ENCODE assay signal across 22 cellular contexts in genomic region chr9:2740616-2741015, GRCh38. TPM values are rescaled to one million over a fixed set of nuclear protein-coding genes. Genes with fewer than 3 reads are reported as not detected.
"Had no signal": no experiment of that assay in that cellular context is flagged by ENCODE, and none has a peak within 500 bp of the region (broad histone marks: within the 10 kb centered on the region; RNA-seq: fewer than 3 reads in every experiment).

No MANE protein-coding gene starts in this region.

- H3K4me2 ChIP-seq: smooth muscle cell had no signal

- H3K36me3 Mint-ChIP-seq: stimulated activated effector memory CD8-positive, alpha-beta T cell treated with anti-CD3 and anti-CD28 coated beads, Interleukin-12 subunit alpha, Interleukin-12 subunit beta, amount 100 ng/mL, for 72 hours had no signal

- H3K4me1 Mint-ChIP-seq: activated CD4-positive, alpha-beta T cell treated with anti-CD3 and anti-CD28 coated beads for 36 hours; activated naive CD8-positive, alpha-beta T cell treated with anti-CD3 and anti-CD28 coated beads, Interleukin-2, amount 50 U/mL, for 24 hours; memory B cell; stimulated activated effector memory CD8-positive, alpha-beta T cell treated with anti-CD3 and anti-CD28 coated beads, Interleukin-12 subunit alpha, Interleukin-12 subunit beta, amount 100 ng/mL, for 72 hours had no signal

- H3K27ac ChIP-seq: heart right ventricle, left lung, tibial artery, uterus, VCaP had no signal

- H3K4me3 ChIP-seq: heart right ventricle, left lung, smooth muscle cell, tibial artery, uterus had no signal

- H3K9me3 ChIP-seq: heart right ventricle, left lung, tibial artery, uterus had no signal

- DNase-seq: activated CD4-positive, alpha-beta T cell treated with anti-CD3 and anti-CD28 coated beads for 36 hours; activated CD8-positive, alpha-beta T cell treated with anti-CD3 and anti-CD28 coated beads, Interleukin-2, amount 10 ng/mL, durations not matched to agents 7 days and 5 days; activated naive CD4-positive, alpha-beta T cell treated with Interleukin-2 at 50 U/mL for 16 hours; activated naive CD8-positive, alpha-beta T cell treated with anti-CD3 and anti-CD28 coated beads, Interleukin-2, amount 50 U/mL, for 24 hours; heart right ventricle; left lung; occipital lobe; right cardiac atrium; T-helper 9 cell; tibial artery; uterus had no signal

- FAIRE-seq: endometrium, frontal cortex, keratinocyte had no signal

- H3K36me3 ChIP-seq: heart right ventricle, uterus had no signal

- H3K27me3 ChIP-seq: heart right ventricle, left lung, tibial artery, uterus had no signal

- ATAC-seq: activated CD4-positive, alpha-beta T cell treated with anti-CD3 and anti-CD28 coated beads for 36 hours; activated CD8-positive, alpha-beta T cell treated with anti-CD3 and anti-CD28 coated beads, Interleukin-2, amount 10 ng/mL, durations not matched to agents 7 days and 5 days; activated naive CD8-positive, alpha-beta T cell treated with anti-CD3 and anti-CD28 coated beads, Interleukin-2, amount 50 U/mL, for 24 hours; esophagus mucosa; left lung; right cardiac atrium; stimulated activated effector memory CD8-positive, alpha-beta T cell treated with anti-CD3 and anti-CD28 coated beads, Interleukin-12 subunit alpha, Interleukin-12 subunit beta, amount 100 ng/mL, for 72 hours had no signal

- H3K4me3 Mint-ChIP-seq: activated CD4-positive, alpha-beta T cell treated with anti-CD3 and anti-CD28 coated beads for 36 hours; activated CD8-positive, alpha-beta T cell treated with anti-CD3 and anti-CD28 coated beads, Interleukin-2, amount 10 ng/mL, durations not matched to agents 7 days and 5 days; activated naive CD8-positive, alpha-beta T cell treated with anti-CD3 and anti-CD28 coated beads, Interleukin-2, amount 50 U/mL, for 24 hours; memory B cell; nephron; stimulated activated effector memory CD8-positive, alpha-beta T cell treated with anti-CD3 and anti-CD28 coated beads, Interleukin-12 subunit alpha, Interleukin-12 subunit beta, amount 100 ng/mL, for 72 hours had no signal

- H3K27me3 Mint-ChIP-seq: activated CD4-positive, alpha-beta T cell treated with anti-CD3 and anti-CD28 coated beads for 36 hours; activated naive CD8-positive, alpha-beta T cell treated with anti-CD3 and anti-CD28 coated beads, Interleukin-2, amount 50 U/mL, for 24 hours; memory B cell had no signal

- H3K9me3 Mint-ChIP-seq: activated naive CD8-positive, alpha-beta T cell treated with anti-CD3 and anti-CD28 coated beads, Interleukin-2, amount 50 U/mL, for 24 hours; memory B cell; nephron; stimulated activated effector memory CD8-positive, alpha-beta T cell treated with anti-CD3 and anti-CD28 coated beads, Interleukin-12 subunit alpha, Interleukin-12 subunit beta, amount 100 ng/mL, for 72 hours had no signal

- H3K4me1 ChIP-seq: left lung, tibial artery, uterus had no signal

- H3K27ac Mint-ChIP-seq: activated CD4-positive, alpha-beta T cell treated with anti-CD3 and anti-CD28 coated beads for 36 hours; activated CD8-positive, alpha-beta T cell treated with anti-CD3 and anti-CD28 coated beads, Interleukin-2, amount 10 ng/mL, durations not matched to agents 7 days and 5 days; activated naive CD8-positive, alpha-beta T cell treated with anti-CD3 and anti-CD28 coated beads, Interleukin-2, amount 50 U/mL, for 24 hours; memory B cell; nephron; progenitor cell of endocrine pancreas; stimulated activated effector memory CD8-positive, alpha-beta T cell treated with anti-CD3 and anti-CD28 coated beads, Interleukin-12 subunit alpha, Interleukin-12 subunit beta, amount 100 ng/mL, for 72 hours had no signal

RNA-seq across cellular contexts. Expression of gene KCNV2, which starts 23.3 kb away (rescaled TPM):
- total RNA-seq: activated CD4-positive, alpha-beta T cell treated with anti-CD3 and anti-CD28 coated beads for 36 hours; activated CD8-positive, alpha-beta T cell treated with anti-CD3 and anti-CD28 coated beads, Interleukin-2, amount 10 ng/mL, durations not matched to agents 7 days and 5 days; chondrocyte; esophagus mucosa; frontal cortex; heart right ventricle; left lung; occipital lobe; progenitor cell of endocrine pancreas; right cardiac atrium; smooth muscle cell; uterus had no signal
- polyA plus RNA-seq: heart right ventricle, keratinocyte, right cardiac atrium, smooth muscle cell had no signal
